15 cellular contexts compared by ENCODE assay signal in genomic region chr1:202577381-202577780, GRCh38.
DNase-seq lines count a peak whose midpoint lies in the region; TF ChIP-seq lines count a peak whose summit lies in the region.
"Had no signal": no experiment of that assay in that cellular context is flagged by ENCODE, and none has a peak within 500 bp of the region (broad histone marks: within the 10 kb centered on the region; RNA-seq: fewer than 3 reads in every experiment).

No MANE protein-coding gene starts in this region.

- H3K56ac ChIP-seq in H9 (ENCODE audit: insufficient read length, low read depth, low read length): no peak overlapping the region

- H2BK5ac ChIP-seq in H9 (ENCODE audit: insufficient read length, low read length): no peak overlapping the region

- no peak overlapping the region for H3K9ac ChIP-seq in H9 (ENCODE audit: extremely low read depth, insufficient read length, low read length)
- H3K9ac ChIP-seq in skeletal muscle satellite cell (ENCODE audit: low read depth, low read length): no peak overlapping the region

- H2AFZ ChIP-seq in H9 (ENCODE audit: low read length): no peak overlapping the region
- no peak overlapping the region for H2AFZ ChIP-seq in hepatocyte

- H4K8ac ChIP-seq in H9 (replicated peaks; ENCODE audit: insufficient read length, low read depth, low read length): no peak overlapping the region

- H3K27ac ChIP-seq in H9 (ENCODE audit: insufficient read length, low read depth, low read length): no peak overlapping the region
- peak overlapping the region; percentile 64 for H3K27ac ChIP-seq in hepatocyte
- peak overlapping the region in 1 of 8 donors; percentile 35 for H3K27ac ChIP-seq in spleen

- no peak overlapping the region for H2BK15ac ChIP-seq in H9 (ENCODE audit: low read depth, low read length)

- POLR2A ChIA-PET in activated CD4-positive, alpha-beta memory T cell treated with anti-CD3 and anti-CD28 coated beads for 36 hours (lab: Charles Lee): interaction anchor here (0.7 kb wide), 1 partner anchor 13 kb away, joined by 6 read pairs; no protein-coding TSS in a partner anchor

- H3K4me1 Mint-ChIP-seq in H9: peaks cover 45 to 48% of the 10 kb centered on the region in 2 experiments
- no peaks in the 10 kb centered on the region for H3K4me1 Mint-ChIP-seq in activated CD4-positive, alpha-beta memory T cell treated with anti-CD3 and anti-CD28 coated beads for 36 hours (ENCODE audit: low read depth)
- H3K4me1 Mint-ChIP-seq: activated CD4-positive, alpha-beta T cell treated with anti-CD3 and anti-CD28 coated beads for 36 hours; CD8-positive, alpha-beta memory T cell; natural killer cell had no signal

- H3K23me2 ChIP-seq in H9 (ENCODE audit: insufficient read length, low read depth, low read length, poor library complexity, severe bottlenecking): no peaks in the 10 kb centered on the region

- no peak overlapping the region for H3K4ac ChIP-seq in H9 (ENCODE audit: low read depth, low read length)

- H3K27me3 ChIP-seq in H9 (ENCODE audit: insufficient read depth, low read length) (no peaks in the 10 kb centered on the region), hepatocyte (no peaks in the 10 kb centered on the region), skeletal muscle satellite cell (ENCODE audit: control insufficient read depth, insufficient read depth, low read length) (no peaks in the 10 kb centered on the region), spleen (replicated peaks in 1 of 7) (no peaks in the 10 kb centered on the region)

- intact Hi-C loops in spleen (cut with DNase I; ENCODE audit: low total_unique reads): no loop called here
- intact Hi-C loops in activated CD4-positive, alpha-beta memory T cell treated with anti-CD3 and anti-CD28 coated beads for 36 hours (cut with micrococcal nuclease): loop anchor here (10.0 kb wide), 1 partner anchor 113 kb away; no protein-coding TSS in a partner anchor

- no peaks in the 10 kb centered on the region for H3K79me1 ChIP-seq in H9 (ENCODE audit: insufficient read depth, low read depth, low read length, poor library complexity, severe bottlenecking)

- no peak overlapping the region for H2BK12ac ChIP-seq in H9 (ENCODE audit: insufficient read length, low read depth, low read length)

- TF ChIP-seq CTCF in H9 (conservative IDR thresholded peaks at IDR 0.05) (no peak), hepatocyte (IDR thresholded peaks at IDR 0.05; ENCODE audit: poor library complexity) (no peak), spleen (IDR thresholded peaks at IDR 0.05 in 8 of 11, conservative IDR thresholded peaks at IDR 0.05 in 3 of 11) (no peak)

- H4K91ac ChIP-seq in H9 (ENCODE audit: insufficient read length, low read depth, low read length): no peak overlapping the region

- H3K14ac ChIP-seq in H9 (ENCODE audit: insufficient read depth, low read length): no peak overlapping the region

- no peak overlapping the region for H4K5ac ChIP-seq in H9 (ENCODE audit: insufficient read length, low read depth, low read length)

- DNase-seq in H9 (no peak), amniotic epithelial cell (ENCODE audit: low read depth) (peak; percentile 54), hepatocyte (ENCODE audit: low spot score) (no peak), AG20443 (ENCODE audit: low spot score) (no peak), globus pallidus (ENCODE audit: low spot score) (no peak), spleen (no peak)
- DNase-seq in activated CD4-positive, alpha-beta memory T cell treated with anti-CD3 and anti-CD28 coated beads for 36 hours: no peak
- DNase-seq: activated CD4-positive, alpha-beta T cell treated with anti-CD3 and anti-CD28 coated beads for 36 hours; CD8-positive, alpha-beta memory T cell; cerebellar nuclear complex; natural killer cell; NCI-H345; stimulated activated CD4-positive, alpha-beta T cell treated with anti-CD3 and anti-CD28 coated beads, Interleukin-2, amount 100 ng/mL, for 48 hours had no signal

- H3K4me3 ChIP-seq in hepatocyte (no peak overlapping the region), skeletal muscle satellite cell (ENCODE audit: low read length) (no peak overlapping the region), spleen (no peak overlapping the region)

- no peaks in the 10 kb centered on the region; a peak in 1 of 7 replicates for H3K36me3 Mint-ChIP-seq in H9 (ENCODE audit: insufficient read depth in 1 of 3, low read depth in 3 of 3)
- H3K36me3 Mint-ChIP-seq in activated CD4-positive, alpha-beta memory T cell treated with anti-CD3 and anti-CD28 coated beads for 36 hours: peaks cover 11% of the 10 kb centered on the region

- H3K9me3 Mint-ChIP-seq in H9: no peaks in the 10 kb centered on the region
- H3K9me3 Mint-ChIP-seq in activated CD4-positive, alpha-beta memory T cell treated with anti-CD3 and anti-CD28 coated beads for 36 hours: no peaks in the 10 kb centered on the region
- H3K9me3 Mint-ChIP-seq: activated T-helper 2 cell treated with anti-CD3 and anti-CD28 coated beads, Interferon-gamma antibody, Interleukin-2, Interleukin-4, amounts not matched to agents 10 μg/mL and 5 μg/mL and 100 μg/mL, durations not matched to agents 14 hours and 24 hours and 36 hours; CD8-positive, alpha-beta memory T cell; natural killer cell had no signal

- no peak overlapping the region for H3K23ac ChIP-seq in H9 (ENCODE audit: insufficient read length, low read depth, low read length)

- CTCF ChIA-PET in activated CD4-positive, alpha-beta memory T cell treated with anti-CD3 and anti-CD28 coated beads for 36 hours (lab: Charles Lee): interaction anchor here (0.9 to 1.1 kb wide), 2 partner anchors 9 to 105 kb away, joined by 3 to 5 read pairs; no protein-coding TSS in a partner anchor

- no CpG with 5 or more reads among the region's 2 CpGs for WGBS in H9 (ENCODE audit: extremely low coverage, insufficient read length, low lambda C conversion rate)
- 54% methylated on average over 2 of the region's 2 CpGs for WGBS in hepatocyte (ENCODE audit: low lambda C conversion rate, missing lambda C conversion rate)
- 55 to 76% (median 61%) methylated on average over 2 of the region's 2 CpGs for WGBS in spleen, 5 donors

- H3K4me3 Mint-ChIP-seq in H9: peak overlapping the region in 1 of 2 experiments; percentile 41; a peak in 2 of 5 replicates
- no peak overlapping the region for H3K4me3 Mint-ChIP-seq in activated CD4-positive, alpha-beta memory T cell treated with anti-CD3 and anti-CD28 coated beads for 36 hours
- H3K4me3 Mint-ChIP-seq: activated CD4-positive, alpha-beta T cell treated with anti-CD3 and anti-CD28 coated beads for 36 hours; CD8-positive, alpha-beta memory T cell; natural killer cell had no signal

- no peaks in the 10 kb centered on the region for H3K9me2 ChIP-seq in hepatocyte (replicated peaks; ENCODE audit: insufficient read depth)

- H3K4me1 ChIP-seq in H9 (ENCODE audit: insufficient read depth, low read length): peaks cover 3% of the 10 kb centered on the region; the same call in 1 of the 2 replicates
- H3K4me1 ChIP-seq in hepatocyte (ENCODE audit: insufficient read depth): peaks cover 35% of the 10 kb centered on the region
- H3K4me1 ChIP-seq in skeletal muscle satellite cell (ENCODE audit: control insufficient read depth, insufficient read depth, low read length): peaks cover 62% of the 10 kb centered on the region
- H3K4me1 ChIP-seq in spleen: peaks cover 0 to 38% (median 0%) of the 10 kb centered on the region in 6 donors

- H2AK5ac ChIP-seq in H9 (ENCODE audit: insufficient read length, low read length): no peak overlapping the region

- no peak overlapping the region for H2BK20ac ChIP-seq in H9 (ENCODE audit: low read depth, low read length, poor library complexity, severe bottlenecking)

- H3K27me3 Mint-ChIP-seq in H9 (ENCODE audit: low read depth): no peaks in the 10 kb centered on the region
- no peaks in the 10 kb centered on the region for H3K27me3 Mint-ChIP-seq in activated CD4-positive, alpha-beta memory T cell treated with anti-CD3 and anti-CD28 coated beads for 36 hours
- H3K27me3 Mint-ChIP-seq: activated CD4-positive, alpha-beta T cell treated with anti-CD3 and anti-CD28 coated beads for 36 hours; CD8-positive, alpha-beta memory T cell had no signal

- H3K36me3 ChIP-seq in hepatocyte (replicated peaks; ENCODE audit: insufficient read depth, low read depth) (no peaks in the 10 kb centered on the region), skeletal muscle satellite cell (ENCODE audit: insufficient read depth, low read length) (no peaks in the 10 kb centered on the region), spleen (peaks cover 0 to 89% (median 27%) of the 10 kb centered on the region in 6 donors)

- TF ChIP-seq POLR2A in spleen (IDR thresholded peaks at IDR 0.05): no peak

- H3K9me3 ChIP-seq in H9 (ENCODE audit: control insufficient read depth, low read depth, low read length): no peaks in the 10 kb centered on the region
- no peaks in the 10 kb centered on the region for H3K9me3 ChIP-seq in hepatocyte (ENCODE audit: low read depth)
- H3K9me3 ChIP-seq in skeletal muscle satellite cell (replicated peaks; ENCODE audit: low read length): no peaks in the 10 kb centered on the region
- H3K9me3 ChIP-seq in spleen: no peaks in the 10 kb centered on the region

- H3K4me2 ChIP-seq in H9 (ENCODE audit: insufficient read depth, insufficient read length, low read length) (no peak overlapping the region), hepatocyte (peak overlapping the region; percentile 30), skeletal muscle satellite cell (ENCODE audit: low read length) (peak overlapping the region; percentile 41)

- peak overlapping the region; percentile 32 to 91 (median 74); a peak in 4 of 7 replicates for H3K27ac Mint-ChIP-seq in H9
- no peak overlapping the region for H3K27ac Mint-ChIP-seq in activated CD4-positive, alpha-beta memory T cell treated with anti-CD3 and anti-CD28 coated beads for 36 hours
- H3K27ac Mint-ChIP-seq: activated CD4-positive, alpha-beta T cell treated with anti-CD3 and anti-CD28 coated beads for 36 hours; activated T-helper 2 cell treated with anti-CD3 and anti-CD28 coated beads, Interferon-gamma antibody, Interleukin-2, Interleukin-4, amounts not matched to agents 10 μg/mL and 5 μg/mL and 100 μg/mL, durations not matched to agents 14 hours and 24 hours and 36 hours; natural killer cell had no signal

- H3T11ph ChIP-seq in H9 (ENCODE audit: low read length): no peak overlapping the region

- no peak overlapping the region for H2BK120ac ChIP-seq in H9 (ENCODE audit: low read depth, low read length, poor library complexity, severe bottlenecking)

- no peaks in the 10 kb centered on the region for H3K79me2 ChIP-seq in H9 (ENCODE audit: insufficient read depth, low read length)
- no peaks in the 10 kb centered on the region for H3K79me2 ChIP-seq in hepatocyte

- H4K20me1 ChIP-seq in H9 (ENCODE audit: control insufficient read depth, insufficient read depth, insufficient read length): no peaks in the 10 kb centered on the region
- H4K20me1 ChIP-seq in hepatocyte (ENCODE audit: insufficient read depth, poor library complexity, severe bottlenecking): no peaks in the 10 kb centered on the region

- no peak overlapping the region for H3K18ac ChIP-seq in H9 (ENCODE audit: insufficient read length, low read depth, low read length)
